ENCODE assay signal across 20 cellular contexts in genomic region chr6:36249010-36249409, GRCh38. TPM values are rescaled to one million over a fixed set of nuclear protein-coding genes. Genes with fewer than 3 reads are reported as not detected.
DNase-seq lines count a peak whose midpoint lies in the region; ATAC-seq and TF ChIP-seq lines count a peak whose summit lies in the region.
"Had no signal": no experiment of that assay in that cellular context is flagged by ENCODE, and none has a peak within 500 bp of the region (broad histone marks: within the 10 kb centered on the region; RNA-seq: fewer than 3 reads in every experiment).

No MANE protein-coding gene starts in this region.

- H3K27me3 Mint-ChIP-seq in glutamatergic neuron (ENCODE audit: unreplicated experiment) = no peaks in the 10 kb centered on the region

- H3K4me2 ChIP-seq in GM23248 (ENCODE audit: unreplicated experiment) = peak overlapping the region; percentile 40

- in situ Hi-C loops in GM23248 (cut with MboI) = no loop called here

- ATAC-seq in RWPE2 (ENCODE audit: low read depth) (peak; percentile 46; the same call in 1 of the 3 replicates), sciatic nerve (peak; percentile 86), GM18511 (IDR thresholded peaks at IDR 0.05; ENCODE audit: unreplicated experiment) (no peak)
- ATAC-seq: GM12878, Panc1 had no signal

- DNase-seq in GM23248 (peak; percentile 66), RWPE2 (ENCODE audit: low spot score) (no peak), fibroblast of pulmonary artery (ENCODE audit: low read depth) (peak; percentile 83), sciatic nerve (ENCODE audit: low spot score) (no peak), glutamatergic neuron (no peak), LoVo (ENCODE audit: low spot score) (no peak)
- DNase-seq in effector CD8-positive, alpha-beta T cell (lab: John Stamatoyannopoulos, UW) = no peak
- DNase-seq: activated CD4-positive, alpha-beta T cell treated with anti-CD3 and anti-CD28 coated beads for 1 hour; activated naive CD8-positive, alpha-beta T cell treated with anti-CD3 and anti-CD28 coated beads, Interleukin-2, amount 10 ng/mL, durations not matched to agents 7 days and 5 days; DND-41; NCI-H446 treated with DMSO at 0.1 percent for 48 hours; psoas muscle; stimulated activated CD4-positive, alpha-beta T cell treated with anti-CD3 and anti-CD28 coated beads, Interleukin-1b, Interleukin-23, amount 100 ng/mL, for 48 hours; T-helper 1 cell; upper lobe of left lung had no signal

- no peaks in the 10 kb centered on the region for H3K79me2 ChIP-seq in GM23248 (ENCODE audit: insufficient read depth)

- TF ChIP-seq CTCF in RWPE2 (IDR thresholded peaks at IDR 0.05; ENCODE audit: poor library complexity, severe bottlenecking) = no peak
- TF ChIP-seq CTCF in fibroblast of pulmonary artery (IDR thresholded peaks at IDR 0.05; ENCODE audit: low read length, missing control alignments) = peak; percentile 24
- no peak for TF ChIP-seq CTCF in glutamatergic neuron (IDR thresholded peaks at IDR 0.05; ENCODE audit: partially characterized antibody, unreplicated experiment)

- no peaks in the 10 kb centered on the region for H3K9me3 ChIP-seq in GM23248 (ENCODE audit: low read depth)
- H3K9me3 ChIP-seq in RWPE2 (ENCODE audit: severe bottlenecking) = no peaks in the 10 kb centered on the region
- H3K9me3 ChIP-seq: psoas muscle, upper lobe of left lung had no signal

- H3K27ac ChIP-seq in GM23248 (peak overlapping the region; percentile 88), RWPE2 (ENCODE audit: poor library complexity, severe bottlenecking) (no peak overlapping the region)
- H3K27ac ChIP-seq: C4-2B, psoas muscle had no signal

- H3K36me3 ChIP-seq in GM23248 (ENCODE audit: low read depth) (no peaks in the 10 kb centered on the region), RWPE2 (ENCODE audit: low read depth) (no peaks in the 10 kb centered on the region)
- H3K36me3 ChIP-seq: upper lobe of left lung had no signal

- H3F3A ChIP-seq in GM23248 (ENCODE audit: insufficient read depth) = peaks cover 33% of the 10 kb centered on the region

- peaks cover 6% of the 10 kb centered on the region for H3K4me1 Mint-ChIP-seq in glutamatergic neuron (ENCODE audit: low read depth, unreplicated experiment)

- H4K20me1 ChIP-seq in GM23248 (ENCODE audit: insufficient read depth) = no peaks in the 10 kb centered on the region

- H3K27ac Mint-ChIP-seq in glutamatergic neuron (ENCODE audit: unreplicated experiment) = no peak overlapping the region
- H3K27ac Mint-ChIP-seq: activated naive CD8-positive, alpha-beta T cell treated with anti-CD3 and anti-CD28 coated beads, Interleukin-2, amount 10 ng/mL, durations not matched to agents 7 days and 5 days had no signal

- H3K4me1 ChIP-seq in GM23248 (ENCODE audit: insufficient read depth) (peaks cover 41% of the 10 kb centered on the region), RWPE2 (ENCODE audit: insufficient read depth, poor library complexity, severe bottlenecking) (peaks cover 14% of the 10 kb centered on the region)
- H3K4me1 ChIP-seq: psoas muscle had no signal

- H2AFZ ChIP-seq in GM23248 = no peak overlapping the region

- intact Hi-C loops in sciatic nerve (cut with DNase I) = no loop called here

- H3K9me2 ChIP-seq in GM23248 (ENCODE audit: insufficient read depth) = no peaks in the 10 kb centered on the region

- H3K9me3 Mint-ChIP-seq in glutamatergic neuron (ENCODE audit: unreplicated experiment) = peaks cover 4% of the 10 kb centered on the region
- H3K9me3 Mint-ChIP-seq: activated naive CD8-positive, alpha-beta T cell treated with anti-CD3 and anti-CD28 coated beads, Interleukin-2, amount 10 ng/mL, durations not matched to agents 7 days and 5 days had no signal

- H3K36me3 Mint-ChIP-seq in glutamatergic neuron (ENCODE audit: unreplicated experiment) = no peaks in the 10 kb centered on the region
- H3K36me3 Mint-ChIP-seq: activated naive CD8-positive, alpha-beta T cell treated with anti-CD3 and anti-CD28 coated beads, Interleukin-2, amount 10 ng/mL, durations not matched to agents 7 days and 5 days had no signal

- H3K4me3 Mint-ChIP-seq in glutamatergic neuron (ENCODE audit: unreplicated experiment) = no peak overlapping the region
- H3K4me3 Mint-ChIP-seq: activated naive CD8-positive, alpha-beta T cell treated with anti-CD3 and anti-CD28 coated beads, Interleukin-2, amount 10 ng/mL, durations not matched to agents 7 days and 5 days had no signal

- 0% methylated on average over 1 of the region's 1 CpG for WGBS in GM23248 (ENCODE audit: low coverage in 1 of 2, low lambda C conversion rate in 2 of 2, missing lambda C conversion rate in 2 of 2), 2 experiments

- H3K4me3 ChIP-seq in GM23248 (no peak overlapping the region), RWPE2 (ENCODE audit: severe bottlenecking) (no peak overlapping the region), fibroblast of pulmonary artery (replicated peaks; ENCODE audit: low read depth, low read length) (no peak overlapping the region)
- H3K4me3 ChIP-seq: GM12878, psoas muscle, upper lobe of left lung had no signal

- H3K27me3 ChIP-seq in GM23248 (replicated peaks; ENCODE audit: insufficient read depth) (no peaks in the 10 kb centered on the region), RWPE2 (ENCODE audit: insufficient read depth, poor library complexity, severe bottlenecking) (no peaks in the 10 kb centered on the region)
- H3K27me3 ChIP-seq: upper lobe of left lung had no signal

- peak overlapping the region; percentile 34; the same call in 1 of the 2 replicates for H3K9ac ChIP-seq in GM23248

RNA-seq across cellular contexts. Expression of gene PNPLA1, which starts 20.9 kb away (rescaled TPM):
- total RNA-seq in GM23248 (2014; rRNA removed; shearing (Covaris generic)) = not detected in 2 replicates
- not detected in 2 replicates for polyA plus RNA-seq in GM23248 (2016; fragmentation: Nextera tagmentation; extraction: Ambion mirVana)
- total RNA-seq in sciatic nerve (0.22 TPM), glutamatergic neuron (ENCODE audit: unreplicated experiment) (not detected)
- total RNA-seq: activated naive CD8-positive, alpha-beta T cell treated with anti-CD3 and anti-CD28 coated beads, Interleukin-2, amount 10 ng/mL, durations not matched to agents 7 days and 5 days; frontal cortex; GM12878; psoas muscle had no signal

RNA-seq across cellular contexts. Expression of gene BRPF3, which starts 52.5 kb away (rescaled TPM):
- 7.9 and 11.3 TPM in 2 replicates for total RNA-seq in GM23248 (2014; rRNA removed; shearing (Covaris generic))
- polyA plus RNA-seq in GM23248 (2016; fragmentation: Nextera tagmentation; extraction: Ambion mirVana) = 5.8 and 6.3 TPM in 2 replicates
- 36.6 TPM for total RNA-seq in sciatic nerve
- total RNA-seq in glutamatergic neuron (ENCODE audit: unreplicated experiment) = 36.2 TPM

Comparison
In these comparisons a context has a peak if more than half of its experiments do, and no peak if none do; other contexts are left out.
1. DNase-seq: peak in GM23248 (single experiment) and fibroblast of pulmonary artery (single experiment); none in RWPE2 (single experiment), sciatic nerve (single experiment), effector CD8-positive, alpha-beta T cell (single experiment), glutamatergic neuron (single experiment) and LoVo (single experiment).